1 cellular context compared by ENCODE assay signal in the genomic region with DNA sequence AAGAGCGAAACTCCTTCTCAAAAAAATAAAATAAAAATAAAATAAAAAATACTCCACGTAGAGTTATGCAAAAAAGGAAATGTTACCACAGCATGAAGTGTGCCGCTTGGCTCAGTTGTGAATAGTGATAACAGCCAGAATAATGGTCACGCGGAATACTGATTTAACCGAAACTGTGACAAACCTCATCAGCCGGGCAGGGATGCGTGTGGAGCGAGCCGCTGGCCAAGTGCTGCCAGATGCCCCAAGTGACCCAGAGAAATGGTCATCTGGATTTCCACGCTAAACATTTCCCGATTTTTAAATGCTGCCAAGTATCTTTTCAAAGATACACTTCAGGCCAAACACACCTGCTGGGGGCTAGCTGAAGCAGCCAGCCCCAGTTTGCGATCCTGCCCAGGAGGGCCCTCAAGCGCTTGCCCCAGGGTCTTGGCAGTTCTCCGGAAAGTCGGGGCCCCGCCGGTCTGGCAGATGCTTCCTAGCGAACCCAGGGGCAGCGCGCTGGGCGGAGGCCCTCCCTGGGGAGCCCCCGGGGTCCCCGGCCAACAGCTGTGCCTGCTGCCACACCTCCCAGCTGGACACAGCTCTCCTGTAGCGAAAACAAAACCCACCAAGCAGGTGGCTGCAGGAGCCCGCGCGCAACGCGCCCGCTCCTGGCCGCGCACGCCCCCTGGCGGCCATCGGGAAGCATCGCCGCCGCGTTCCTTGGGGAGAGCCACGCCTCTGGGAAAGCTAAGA.
TF ChIP-seq lines count a peak whose summit lies in the region.

No MANE protein-coding gene starts in this region.

TF ChIP-seq in HEK293, 187 proteins besides CTCF, POLR2A, EP300 and RAD21 (continued from another document and continues in another):
- peak; percentile 44 for TF ChIP-seq ZNF654 (tag by site-specific recombination; IDR thresholded peaks at IDR 0.05; ENCODE audit: low read depth)
- TF ChIP-seq ZBTB7A (tag by site-specific recombination; IDR thresholded peaks at IDR 0.05; ENCODE audit: low read depth), result no peak
- TF ChIP-seq ZEB2 (tag by site-specific recombination; IDR thresholded peaks at IDR 0.05), result no peak
- TF ChIP-seq ZNF248 (tag by site-specific recombination; IDR thresholded peaks at IDR 0.05), result no peak
- no peak for TF ChIP-seq ZNF114 (tag by site-specific recombination; IDR thresholded peaks at IDR 0.05)
- no peak for TF ChIP-seq SETDB1 (IDR thresholded peaks at IDR 0.05; ENCODE audit: insufficient read length, low read length)
- TF ChIP-seq ZNF221 (tag by site-specific recombination; IDR thresholded peaks at IDR 0.05; ENCODE audit: borderline replicate concordance), result no peak
- no peak for TF ChIP-seq ZNF184 (tag by site-specific recombination; IDR thresholded peaks at IDR 0.05)
- TF ChIP-seq ZNF529 (tag by site-specific recombination; IDR thresholded peaks at IDR 0.05; ENCODE audit: insufficient replicate concordance), result no peak
- TF ChIP-seq, protein P1, sequence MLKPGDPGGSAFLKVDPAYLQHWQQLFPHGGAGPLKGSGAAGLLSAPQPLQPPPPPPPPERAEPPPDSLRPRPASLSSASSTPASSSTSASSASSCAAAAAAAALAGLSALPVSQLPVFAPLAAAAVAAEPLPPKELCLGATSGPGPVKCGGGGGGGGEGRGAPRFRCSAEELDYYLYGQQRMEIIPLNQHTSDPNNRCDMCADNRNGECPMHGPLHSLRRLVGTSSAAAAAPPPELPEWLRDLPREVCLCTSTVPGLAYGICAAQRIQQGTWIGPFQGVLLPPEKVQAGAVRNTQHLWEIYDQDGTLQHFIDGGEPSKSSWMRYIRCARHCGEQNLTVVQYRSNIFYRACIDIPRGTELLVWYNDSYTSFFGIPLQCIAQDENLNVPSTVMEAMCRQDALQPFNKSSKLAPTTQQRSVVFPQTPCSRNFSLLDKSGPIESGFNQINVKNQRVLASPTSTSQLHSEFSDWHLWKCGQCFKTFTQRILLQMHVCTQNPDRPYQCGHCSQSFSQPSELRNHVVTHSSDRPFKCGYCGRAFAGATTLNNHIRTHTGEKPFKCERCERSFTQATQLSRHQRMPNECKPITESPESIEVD (tag by site-specific recombination; IDR thresholded peaks at IDR 0.05), result no peak
- TF ChIP-seq, protein P2, sequence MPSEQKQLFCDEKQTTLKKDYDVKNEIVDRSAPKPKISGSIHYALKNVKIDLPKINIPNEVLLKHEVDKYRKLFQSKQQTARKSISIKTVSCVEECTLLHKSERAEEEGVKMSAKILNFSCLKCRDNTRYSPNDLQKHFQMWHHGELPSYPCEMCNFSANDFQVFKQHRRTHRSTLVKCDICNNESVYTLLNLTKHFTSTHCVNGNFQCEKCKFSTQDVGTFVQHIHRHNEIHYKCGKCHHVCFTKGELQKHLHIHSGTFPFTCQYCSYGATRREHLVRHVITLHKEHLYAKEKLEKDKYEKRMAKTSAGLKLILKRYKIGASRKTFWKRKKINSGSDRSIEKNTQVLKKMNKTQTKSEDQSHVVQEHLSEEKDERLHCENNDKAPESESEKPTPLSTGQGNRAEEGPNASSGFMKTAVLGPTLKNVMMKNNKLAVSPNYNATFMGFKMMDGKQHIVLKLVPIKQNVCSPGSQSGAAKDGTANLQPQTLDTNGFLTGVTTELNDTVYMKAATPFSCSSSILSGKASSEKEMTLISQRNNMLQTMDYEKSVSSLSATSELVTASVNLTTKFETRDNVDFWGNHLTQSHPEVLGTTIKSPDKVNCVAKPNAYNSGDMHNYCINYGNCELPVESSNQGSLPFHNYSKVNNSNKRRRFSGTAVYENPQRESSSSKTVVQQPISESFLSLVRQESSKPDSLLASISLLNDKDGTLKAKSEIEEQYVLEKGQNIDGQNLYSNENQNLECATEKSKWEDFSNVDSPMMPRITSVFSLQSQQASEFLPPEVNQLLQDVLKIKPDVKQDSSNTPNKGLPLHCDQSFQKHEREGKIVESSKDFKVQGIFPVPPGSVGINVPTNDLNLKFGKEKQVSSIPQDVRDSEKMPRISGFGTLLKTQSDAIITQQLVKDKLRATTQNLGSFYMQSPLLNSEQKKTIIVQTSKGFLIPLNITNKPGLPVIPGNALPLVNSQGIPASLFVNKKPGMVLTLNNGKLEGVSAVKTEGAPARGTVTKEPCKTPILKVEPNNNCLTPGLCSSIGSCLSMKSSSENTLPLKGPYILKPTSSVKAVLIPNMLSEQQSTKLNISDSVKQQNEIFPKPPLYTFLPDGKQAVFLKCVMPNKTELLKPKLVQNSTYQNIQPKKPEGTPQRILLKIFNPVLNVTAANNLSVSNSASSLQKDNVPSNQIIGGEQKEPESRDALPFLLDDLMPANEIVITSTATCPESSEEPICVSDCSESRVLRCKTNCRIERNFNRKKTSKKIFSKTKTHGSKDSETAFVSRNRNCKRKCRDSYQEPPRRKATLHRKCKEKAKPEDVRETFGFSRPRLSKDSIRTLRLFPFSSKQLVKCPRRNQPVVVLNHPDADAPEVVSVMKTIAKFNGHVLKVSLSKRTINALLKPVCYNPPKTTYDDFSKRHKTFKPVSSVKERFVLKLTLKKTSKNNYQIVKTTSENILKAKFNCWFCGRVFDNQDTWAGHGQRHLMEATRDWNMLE (tag by site-specific recombination; conservative IDR thresholded peaks at IDR 0.05; ENCODE audit: low read depth), result no peak
- no peak for TF ChIP-seq ZNF155 (tag by site-specific recombination; IDR thresholded peaks at IDR 0.05)
- no peak for TF ChIP-seq KLF1 (tag by site-specific recombination; IDR thresholded peaks at IDR 0.05)
- TF ChIP-seq, protein P3, sequence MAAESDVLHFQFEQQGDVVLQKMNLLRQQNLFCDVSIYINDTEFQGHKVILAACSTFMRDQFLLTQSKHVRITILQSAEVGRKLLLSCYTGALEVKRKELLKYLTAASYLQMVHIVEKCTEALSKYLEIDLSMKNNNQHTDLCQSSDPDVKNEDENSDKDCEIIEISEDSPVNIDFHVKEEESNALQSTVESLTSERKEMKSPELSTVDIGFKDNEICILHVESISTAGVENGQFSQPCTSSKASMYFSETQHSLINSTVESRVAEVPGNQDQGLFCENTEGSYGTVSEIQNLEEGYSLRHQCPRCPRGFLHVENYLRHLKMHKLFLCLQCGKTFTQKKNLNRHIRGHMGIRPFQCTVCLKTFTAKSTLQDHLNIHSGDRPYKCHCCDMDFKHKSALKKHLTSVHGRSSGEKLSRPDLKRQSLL (tag by site-specific recombination; IDR thresholded peaks at IDR 0.05), result no peak
- no peak for TF ChIP-seq ZNF274 (IDR thresholded peaks at IDR 0.05; ENCODE audit: low read length)
- no peak for TF ChIP-seq ZNF274 (tag by site-specific recombination; IDR thresholded peaks at IDR 0.05; ENCODE audit: borderline replicate concordance)
- TF ChIP-seq GLIS2 (tag by site-specific recombination; IDR thresholded peaks at IDR 0.05), result peak; percentile 50
- no peak for TF ChIP-seq ZSCAN23 (tag by site-specific recombination; IDR thresholded peaks at IDR 0.05)
- 0 out of 2 replicates have a peak, but pooled peaks have one; percentile 39 for TF ChIP-seq ZNF423 (tag by site-specific recombination; IDR thresholded peaks at IDR 0.05)
- no peak for TF ChIP-seq ZNF473 (tag by site-specific recombination; IDR thresholded peaks at IDR 0.05)
- no peak for TF ChIP-seq ZNF426 (tag by site-specific recombination; IDR thresholded peaks at IDR 0.05)
- TF ChIP-seq ZNF311 (tag by site-specific recombination; IDR thresholded peaks at IDR 0.05; ENCODE audit: borderline replicate concordance), result no peak
- TF ChIP-seq, protein P4, sequence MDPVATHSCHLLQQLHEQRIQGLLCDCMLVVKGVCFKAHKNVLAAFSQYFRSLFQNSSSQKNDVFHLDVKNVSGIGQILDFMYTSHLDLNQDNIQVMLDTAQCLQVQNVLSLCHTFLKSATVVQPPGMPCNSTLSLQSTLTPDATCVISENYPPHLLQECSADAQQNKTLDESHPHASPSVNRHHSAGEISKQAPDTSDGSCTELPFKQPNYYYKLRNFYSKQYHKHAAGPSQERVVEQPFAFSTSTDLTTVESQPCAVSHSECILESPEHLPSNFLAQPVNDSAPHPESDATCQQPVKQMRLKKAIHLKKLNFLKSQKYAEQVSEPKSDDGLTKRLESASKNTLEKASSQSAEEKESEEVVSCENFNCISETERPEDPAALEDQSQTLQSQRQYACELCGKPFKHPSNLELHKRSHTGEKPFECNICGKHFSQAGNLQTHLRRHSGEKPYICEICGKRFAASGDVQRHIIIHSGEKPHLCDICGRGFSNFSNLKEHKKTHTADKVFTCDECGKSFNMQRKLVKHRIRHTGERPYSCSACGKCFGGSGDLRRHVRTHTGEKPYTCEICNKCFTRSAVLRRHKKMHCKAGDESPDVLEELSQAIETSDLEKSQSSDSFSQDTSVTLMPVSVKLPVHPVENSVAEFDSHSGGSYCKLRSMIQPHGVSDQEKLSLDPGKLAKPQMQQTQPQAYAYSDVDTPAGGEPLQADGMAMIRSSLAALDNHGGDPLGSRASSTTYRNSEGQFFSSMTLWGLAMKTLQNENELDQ (tag by site-specific recombination; IDR thresholded peaks at IDR 0.05; ENCODE audit: low read depth), result no peak
- TF ChIP-seq EGR2 (tag by site-specific recombination; IDR thresholded peaks at IDR 0.05; ENCODE audit: low read depth), result no peak
- no peak for TF ChIP-seq ZNF138 (tag by site-specific recombination; IDR thresholded peaks at IDR 0.05; ENCODE audit: borderline replicate concordance)
- TF ChIP-seq ZNF174 (tag by site-specific recombination; IDR thresholded peaks at IDR 0.05), result no peak
- TF ChIP-seq, protein P5, sequence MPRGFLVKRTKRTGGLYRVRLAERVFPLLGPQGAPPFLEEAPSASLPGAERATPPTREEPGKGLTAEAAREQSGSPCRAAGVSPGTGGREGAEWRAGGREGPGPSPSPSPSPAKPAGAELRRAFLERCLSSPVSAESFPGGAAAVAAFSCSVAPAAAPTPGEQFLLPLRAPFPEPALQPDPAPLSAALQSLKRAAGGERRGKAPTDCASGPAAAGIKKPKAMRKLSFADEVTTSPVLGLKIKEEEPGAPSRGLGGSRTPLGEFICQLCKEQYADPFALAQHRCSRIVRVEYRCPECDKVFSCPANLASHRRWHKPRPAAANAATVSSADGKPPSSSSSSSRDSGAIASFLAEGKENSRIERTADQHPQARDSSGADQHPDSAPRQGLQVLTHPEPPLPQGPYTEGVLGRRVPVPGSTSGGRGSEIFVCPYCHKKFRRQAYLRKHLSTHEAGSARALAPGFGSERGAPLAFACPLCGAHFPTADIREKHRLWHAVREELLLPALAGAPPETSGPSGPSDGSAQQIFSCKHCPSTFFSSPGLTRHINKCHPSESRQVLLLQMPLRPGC (tag by site-specific recombination; IDR thresholded peaks at IDR 0.05), result no peak
- TF ChIP-seq KLF7 (tag by site-specific recombination; IDR thresholded peaks at IDR 0.05; ENCODE audit: borderline replicate concordance), result no peak
- TF ChIP-seq ZNF19 (tag by site-specific recombination; IDR thresholded peaks at IDR 0.05; ENCODE audit: low read depth), result no peak
- TF ChIP-seq ZNF433 (tag by site-specific recombination; IDR thresholded peaks at IDR 0.05; ENCODE audit: low read depth), result no peak
- TF ChIP-seq HOXC10 (CRISPR knock-in tag; IDR thresholded peaks at IDR 0.05), result no peak
- no peak for TF ChIP-seq ZFP37 (tag by site-specific recombination; IDR thresholded peaks at IDR 0.05)
- peak; percentile 36; the same call in 1 of the 2 replicates for TF ChIP-seq KLF10 (tag by site-specific recombination; IDR thresholded peaks at IDR 0.05)
- no peak for TF ChIP-seq ZNF830 (tag by site-specific recombination; IDR thresholded peaks at IDR 0.05; ENCODE audit: low read depth)
- no peak for TF ChIP-seq GLI2 (tag by site-specific recombination; IDR thresholded peaks at IDR 0.05; ENCODE audit: borderline replicate concordance, low read depth)
- TF ChIP-seq ZNF404 (tag by site-specific recombination; IDR thresholded peaks at IDR 0.05), result no peak
- TF ChIP-seq, protein P6, sequence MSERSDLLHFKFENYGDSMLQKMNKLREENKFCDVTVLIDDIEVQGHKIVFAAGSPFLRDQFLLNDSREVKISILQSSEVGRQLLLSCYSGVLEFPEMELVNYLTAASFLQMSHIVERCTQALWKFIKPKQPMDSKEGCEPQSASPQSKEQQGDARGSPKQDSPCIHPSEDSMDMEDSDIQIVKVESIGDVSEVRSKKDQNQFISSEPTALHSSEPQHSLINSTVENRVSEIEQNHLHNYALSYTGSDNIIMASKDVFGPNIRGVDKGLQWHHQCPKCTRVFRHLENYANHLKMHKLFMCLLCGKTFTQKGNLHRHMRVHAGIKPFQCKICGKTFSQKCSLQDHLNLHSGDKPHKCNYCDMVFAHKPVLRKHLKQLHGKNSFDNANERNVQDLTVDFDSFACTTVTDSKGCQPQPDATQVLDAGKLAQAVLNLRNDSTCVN (tag by site-specific recombination; optimal IDR thresholded peaks at IDR 0.05), result peak; percentile 63
- TF ChIP-seq, protein P7, sequence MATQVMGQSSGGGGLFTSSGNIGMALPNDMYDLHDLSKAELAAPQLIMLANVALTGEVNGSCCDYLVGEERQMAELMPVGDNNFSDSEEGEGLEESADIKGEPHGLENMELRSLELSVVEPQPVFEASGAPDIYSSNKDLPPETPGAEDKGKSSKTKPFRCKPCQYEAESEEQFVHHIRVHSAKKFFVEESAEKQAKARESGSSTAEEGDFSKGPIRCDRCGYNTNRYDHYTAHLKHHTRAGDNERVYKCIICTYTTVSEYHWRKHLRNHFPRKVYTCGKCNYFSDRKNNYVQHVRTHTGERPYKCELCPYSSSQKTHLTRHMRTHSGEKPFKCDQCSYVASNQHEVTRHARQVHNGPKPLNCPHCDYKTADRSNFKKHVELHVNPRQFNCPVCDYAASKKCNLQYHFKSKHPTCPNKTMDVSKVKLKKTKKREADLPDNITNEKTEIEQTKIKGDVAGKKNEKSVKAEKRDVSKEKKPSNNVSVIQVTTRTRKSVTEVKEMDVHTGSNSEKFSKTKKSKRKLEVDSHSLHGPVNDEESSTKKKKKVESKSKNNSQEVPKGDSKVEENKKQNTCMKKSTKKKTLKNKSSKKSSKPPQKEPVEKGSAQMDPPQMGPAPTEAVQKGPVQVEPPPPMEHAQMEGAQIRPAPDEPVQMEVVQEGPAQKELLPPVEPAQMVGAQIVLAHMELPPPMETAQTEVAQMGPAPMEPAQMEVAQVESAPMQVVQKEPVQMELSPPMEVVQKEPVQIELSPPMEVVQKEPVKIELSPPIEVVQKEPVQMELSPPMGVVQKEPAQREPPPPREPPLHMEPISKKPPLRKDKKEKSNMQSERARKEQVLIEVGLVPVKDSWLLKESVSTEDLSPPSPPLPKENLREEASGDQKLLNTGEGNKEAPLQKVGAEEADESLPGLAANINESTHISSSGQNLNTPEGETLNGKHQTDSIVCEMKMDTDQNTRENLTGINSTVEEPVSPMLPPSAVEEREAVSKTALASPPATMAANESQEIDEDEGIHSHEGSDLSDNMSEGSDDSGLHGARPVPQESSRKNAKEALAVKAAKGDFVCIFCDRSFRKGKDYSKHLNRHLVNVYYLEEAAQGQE (tag by site-specific recombination; IDR thresholded peaks at IDR 0.05), result no peak
- TF ChIP-seq ZNF629 (tag by site-specific recombination; IDR thresholded peaks at IDR 0.05), result no peak
- no peak for TF ChIP-seq ZNF391 (tag by site-specific recombination; IDR thresholded peaks at IDR 0.05; ENCODE audit: borderline replicate concordance, low read depth)
- no peak for TF ChIP-seq ZNF169 (tag by site-specific recombination; IDR thresholded peaks at IDR 0.05)
- no peak for TF ChIP-seq ZNF302 (tag by site-specific recombination; IDR thresholded peaks at IDR 0.05; ENCODE audit: low read depth)
- TF ChIP-seq ZSCAN30 (tag by site-specific recombination; IDR thresholded peaks at IDR 0.05), result peak; percentile 48; the same call in 1 of the 2 replicates
- TF ChIP-seq ZBTB17 (tag by site-specific recombination; IDR thresholded peaks at IDR 0.05), result no peak
